ENCODE assay signal across 22 cellular contexts in genomic region chr9:90832251-90832650, GRCh38. TPM values are rescaled to one million over a fixed set of nuclear protein-coding genes. Genes with fewer than 3 reads are reported as not detected.
DNase-seq lines count a peak whose midpoint lies in the region; ATAC-seq and TF ChIP-seq lines count a peak whose summit lies in the region.
"Had no signal": no experiment of that assay in that cellular context is flagged by ENCODE, and none has a peak within 500 bp of the region (broad histone marks: within the 10 kb centered on the region; RNA-seq: fewer than 3 reads in every experiment).

No MANE protein-coding gene starts in this region.

- no peaks in the 10 kb centered on the region for H3K23me2 ChIP-seq in H9 (ENCODE audit: insufficient read length, low read depth, low read length, poor library complexity, severe bottlenecking)

- H3K4me3 Mint-ChIP-seq in H9, result no peak overlapping the region
- H3K4me3 Mint-ChIP-seq in dendritic cell treated with granulocyte-macrophage colony-stimulating factor and Interleukin-4, amounts not matched to agents 40 ng/mL and 50 ng/mL, for 4 days, result no peak overlapping the region
- H3K4me3 Mint-ChIP-seq: CD8-positive, alpha-beta memory T cell; GM23338 had no signal

- H3K27ac Mint-ChIP-seq in H9, result no peak overlapping the region
- H3K27ac Mint-ChIP-seq in dendritic cell treated with granulocyte-macrophage colony-stimulating factor and Interleukin-4, amounts not matched to agents 40 ng/mL and 50 ng/mL, for 4 days, result peak overlapping the region; percentile 26
- H3K27ac Mint-ChIP-seq: GM23338 had no signal

- no peak overlapping the region for H4K91ac ChIP-seq in H9 (ENCODE audit: insufficient read length, low read depth, low read length)

- peaks cover 0 to 7% of the 10 kb centered on the region in 2 experiments; a peak in 2 of 4 replicates for H3K4me1 Mint-ChIP-seq in H9
- peaks cover 84% of the 10 kb centered on the region for H3K4me1 Mint-ChIP-seq in dendritic cell treated with granulocyte-macrophage colony-stimulating factor and Interleukin-4, amounts not matched to agents 40 ng/mL and 50 ng/mL, for 4 days (ENCODE audit: low read depth)
- H3K4me1 Mint-ChIP-seq: CD8-positive, alpha-beta memory T cell; GM23338 had no signal

- no peak overlapping the region for H2BK20ac ChIP-seq in H9 (ENCODE audit: low read depth, low read length, poor library complexity, severe bottlenecking)

- H3K9ac ChIP-seq in BLaER1, result no peak overlapping the region
- no peak overlapping the region for H3K9ac ChIP-seq in H9 (ENCODE audit: extremely low read depth, insufficient read length, low read length)

- H3K4me3 ChIP-seq in BLaER1 (no peak overlapping the region; the same call in 1 of the 2 replicates), neutrophil (ENCODE audit: low read depth in 1 of 2, low read length in 1 of 2) (no peak overlapping the region), upper lobe of left lung (no peak overlapping the region)
- H3K4me3 ChIP-seq: A549, GM23338 had no signal

- peaks cover 0 to 2% of the 10 kb centered on the region in 2 experiments; a peak in 1 of 5 replicates for H3K9me3 Mint-ChIP-seq in H9
- no peaks in the 10 kb centered on the region for H3K9me3 Mint-ChIP-seq in dendritic cell treated with granulocyte-macrophage colony-stimulating factor and Interleukin-4, amounts not matched to agents 40 ng/mL and 50 ng/mL, for 4 days
- H3K9me3 Mint-ChIP-seq: CD8-positive, alpha-beta memory T cell had no signal

- no peak for TF ChIP-seq POLR2A in upper lobe of left lung (IDR thresholded peaks at IDR 0.05)

- no peak overlapping the region for H3K4me2 ChIP-seq in BLaER1
- no peak overlapping the region for H3K4me2 ChIP-seq in H9 (ENCODE audit: insufficient read depth, insufficient read length, low read length)
- H3K4me2 ChIP-seq: A549, GM23338 had no signal

- H3K56ac ChIP-seq in H9 (ENCODE audit: insufficient read length, low read depth, low read length), result no peak overlapping the region

- no peak overlapping the region for H2AK5ac ChIP-seq in H9 (ENCODE audit: insufficient read length, low read length)

- H2BK15ac ChIP-seq in H9 (ENCODE audit: low read depth, low read length), result no peak overlapping the region

- no peak overlapping the region for H2BK120ac ChIP-seq in H9 (ENCODE audit: low read depth, low read length, poor library complexity, severe bottlenecking)

- no peak overlapping the region for H3T11ph ChIP-seq in H9 (ENCODE audit: low read length)

- H3K18ac ChIP-seq in H9 (ENCODE audit: insufficient read length, low read depth, low read length), result no peak overlapping the region

- no peak overlapping the region for H3K23ac ChIP-seq in H9 (ENCODE audit: insufficient read length, low read depth, low read length)

- no peak overlapping the region for H2AFZ ChIP-seq in H9 (ENCODE audit: low read length)
- H2AFZ ChIP-seq: GM23338 had no signal

- H4K5ac ChIP-seq in H9 (ENCODE audit: insufficient read length, low read depth, low read length), result no peak overlapping the region

- whole genome bisulfite sequencing in H9 (ENCODE audit: extremely low coverage, insufficient read length, low lambda C conversion rate), result 100% methylated on average over 1 of the region's 3 CpGs
- 83 to 89% methylated on average over 3 of the region's 3 CpGs for WGBS in upper lobe of left lung, 2 donors

- H3K36me3 Mint-ChIP-seq in H9 (ENCODE audit: insufficient read depth in 1 of 3, low read depth in 3 of 3), result peaks cover 0 to 2% (median 0%) of the 10 kb centered on the region in 3 experiments; a peak in 2 of 7 replicates
- peaks cover 93% of the 10 kb centered on the region for H3K36me3 Mint-ChIP-seq in dendritic cell treated with granulocyte-macrophage colony-stimulating factor and Interleukin-4, amounts not matched to agents 40 ng/mL and 50 ng/mL, for 4 days (ENCODE audit: low read depth)
- H3K36me3 Mint-ChIP-seq: CD8-positive, alpha-beta memory T cell had no signal

- no peaks in the 10 kb centered on the region; the same call in 1 of the 2 replicates for H3K27me3 Mint-ChIP-seq in H9 (ENCODE audit: low read depth)
- H3K27me3 Mint-ChIP-seq in dendritic cell treated with granulocyte-macrophage colony-stimulating factor and Interleukin-4, amounts not matched to agents 40 ng/mL and 50 ng/mL, for 4 days, result no peaks in the 10 kb centered on the region

- H2BK5ac ChIP-seq in H9 (ENCODE audit: insufficient read length, low read length), result no peak overlapping the region

- intact Hi-C loops in dendritic cell treated with granulocyte-macrophage colony-stimulating factor and Interleukin-4, amounts not matched to agents 40 ng/mL and 50 ng/mL, for 4 days (cut with micrococcal nuclease), result no loop called here

- H3K36me3 ChIP-seq in BLaER1 (peaks cover 66% of the 10 kb centered on the region), neutrophil (peaks cover 26% of the 10 kb centered on the region), upper lobe of left lung (no peaks in the 10 kb centered on the region)

- H3K27ac ChIP-seq in BLaER1 (peak overlapping the region; percentile 51), H9 (ENCODE audit: insufficient read length, low read depth, low read length) (no peak overlapping the region), neutrophil (peak overlapping the region; percentile 67), upper lobe of left lung (no peak overlapping the region)
- H3K27ac ChIP-seq: A549 had no signal

- TF ChIP-seq CTCF in H9 (conservative IDR thresholded peaks at IDR 0.05) (no peak), neutrophil (IDR thresholded peaks at IDR 0.05) (no peak), upper lobe of left lung (IDR thresholded peaks at IDR 0.05) (no peak)

- no peak for TF ChIP-seq EP300 in upper lobe of left lung (IDR thresholded peaks at IDR 0.05)

- H3K14ac ChIP-seq in H9 (ENCODE audit: insufficient read depth, low read length), result no peak overlapping the region

- H3K27me3 ChIP-seq in BLaER1, result no peaks in the 10 kb centered on the region
- no peaks in the 10 kb centered on the region for H3K27me3 ChIP-seq in H9 (ENCODE audit: insufficient read depth, low read length)
- no peaks in the 10 kb centered on the region for H3K27me3 ChIP-seq in neutrophil
- no peaks in the 10 kb centered on the region for H3K27me3 ChIP-seq in upper lobe of left lung

- peaks cover 44% of the 10 kb centered on the region for H4K20me1 ChIP-seq in BLaER1
- no peaks in the 10 kb centered on the region for H4K20me1 ChIP-seq in H9 (ENCODE audit: control insufficient read depth, insufficient read depth, insufficient read length)

- H3K4me1 ChIP-seq in BLaER1 (peaks cover 82% of the 10 kb centered on the region), H9 (ENCODE audit: insufficient read depth, low read length) (no peaks in the 10 kb centered on the region), neutrophil (ENCODE audit: control insufficient read depth in 1 of 2, insufficient read depth in 1 of 2, low read depth in 1 of 2, low read length in 1 of 2) (peaks cover 21 to 44% of the 10 kb centered on the region in 2 experiments), upper lobe of left lung (peaks cover 0 to 9% (median 4%) of the 10 kb centered on the region in 4 donors)
- H3K4me1 ChIP-seq: A549 had no signal

- DNase-seq in H9, result peak; percentile 3
- DNase-seq in amygdala (lab: John Stamatoyannopoulos, UW), result no peak
- no peak for DNase-seq in upper lobe of left lung
- no peak for DNase-seq in cerebellum (ENCODE audit: low spot score)
- DNase-seq: C1 segment of cervical spinal cord; CD8-positive, alpha-beta memory T cell; MM.1S; NCI-H1105; NCI-H2081; NCI-H2171 treated with DMSO at 0.1 percent for 48 hours; NCI-H446; PC-3; RPMI8226; SIG-M5 had no signal

- H3K4ac ChIP-seq in H9 (ENCODE audit: low read depth, low read length), result no peak overlapping the region

- no peak overlapping the region for H2BK12ac ChIP-seq in H9 (ENCODE audit: insufficient read length, low read depth, low read length)

- no peak for ATAC-seq in upper lobe of left lung (ENCODE audit: low FRiP score in 2 of 2)
- ATAC-seq: A549, GM23338, HCT116, PC-3, SK-N-SH treated with all-trans-retinoic acid at 6 μM for 48 hours had no signal

- no peak overlapping the region for H4K8ac ChIP-seq in H9 (replicated peaks; ENCODE audit: insufficient read length, low read depth, low read length)

- no peaks in the 10 kb centered on the region for H3K79me1 ChIP-seq in H9 (ENCODE audit: insufficient read depth, low read depth, low read length, poor library complexity, severe bottlenecking)

- H3K79me2 ChIP-seq in H9 (ENCODE audit: insufficient read depth, low read length), result no peaks in the 10 kb centered on the region

- H3K9me3 ChIP-seq in BLaER1, result peaks cover 14% of the 10 kb centered on the region; the same call in 1 of the 2 replicates
- H3K9me3 ChIP-seq in H9 (ENCODE audit: control insufficient read depth, low read depth, low read length), result no peaks in the 10 kb centered on the region
- H3K9me3 ChIP-seq in neutrophil, result no peaks in the 10 kb centered on the region
- H3K9me3 ChIP-seq in upper lobe of left lung, result no peaks in the 10 kb centered on the region
- H3K9me3 ChIP-seq: A549 had no signal

RNA-seq across cellular contexts. Expression of gene SYK, which starts 30.6 kb away (rescaled TPM):
- total RNA-seq in H9 (2021) (7.9 and 8.0 TPM in 2 replicates), upper lobe of left lung (10 to 100 TPM; 35.3 to 91.6 (median 47.6) TPM), cerebellum (1.5 TPM)
- total RNA-seq: LHCN-M2 had no signal

Comparison
In these comparisons a context has a peak if more than half of its experiments do, and no peak if none do; other contexts are left out.
1. H3K27ac ChIP-seq: peak in BLaER1 (single experiment) and neutrophil (single experiment); none in H9 (single experiment) and upper lobe of left lung (0 of 4).